Comparison of ENCODE assay signal across 7 cellular contexts in the genomic region with DNA sequence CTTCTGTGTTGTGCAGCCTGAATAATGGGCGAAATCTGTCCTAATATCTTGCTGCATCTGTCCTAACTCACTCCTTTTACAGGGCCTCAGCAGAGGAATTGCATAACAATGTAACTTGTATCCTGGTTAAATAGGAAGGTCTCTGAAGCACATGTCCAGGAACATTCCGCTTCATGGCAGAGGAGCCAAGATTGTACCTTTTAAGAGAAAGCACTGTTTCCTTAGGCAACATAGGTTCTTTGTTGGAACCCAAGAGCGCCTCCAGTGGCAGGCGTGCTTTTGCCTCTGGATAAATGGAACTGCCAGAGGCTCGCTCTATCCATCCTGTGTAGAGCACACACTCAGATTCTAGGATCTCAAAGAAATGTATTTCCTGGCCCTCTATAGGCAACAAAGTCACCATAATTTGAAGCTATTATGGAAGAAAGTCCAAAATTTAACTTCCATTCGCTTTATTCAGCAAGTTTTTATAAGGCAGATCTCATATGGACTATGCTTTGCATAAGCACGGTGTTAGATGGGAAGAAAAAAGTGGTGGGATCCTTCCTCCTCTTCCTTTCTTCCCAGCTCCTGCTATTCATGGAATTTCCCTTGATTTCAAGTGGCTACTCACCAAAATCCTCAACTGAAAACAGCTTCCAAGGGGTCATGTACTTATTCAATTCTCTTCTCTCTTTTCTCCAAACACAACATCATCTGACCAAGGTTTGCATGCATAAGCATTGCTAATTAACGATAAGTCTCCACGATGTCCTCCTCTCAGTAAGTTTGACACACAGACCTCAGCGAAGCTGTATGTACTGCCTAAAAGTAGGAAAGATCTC. TPM values are rescaled to one million over a fixed set of nuclear protein-coding genes. Genes with fewer than 3 reads are reported as not detected.
DNase-seq lines count a peak whose midpoint lies in the region; ATAC-seq and TF ChIP-seq lines count a peak whose summit lies in the region.

TSS of gene BLID (minus strand) at position 696 of the 824 bp plus-strand sequence. CDS start at position 403, 293 bp downstream.

- H3K36me3 ChIP-seq in heart left ventricle (no peaks in the 10 kb centered on the region), stomach (no peaks in the 10 kb centered on the region), Peyer's patch (no peaks in the 10 kb centered on the region)

- no peak within 1 kb of the TSS for H3K4me3 ChIP-seq in GM12875 (ENCODE audit: low read depth, low read length)
- H3K4me3 ChIP-seq in heart left ventricle, result no peak within 1 kb of the TSS
- H3K4me3 ChIP-seq in stomach, result no peak within 1 kb of the TSS
- H3K4me3 ChIP-seq in Peyer's patch, result no peak within 1 kb of the TSS

- ATAC-seq in SK-N-SH treated with all-trans-retinoic acid at 6 μM for 48 hours (peak; percentile 69), heart left ventricle (peak in 3 of 4 donors; percentile 36 to 55 (median 48)), GM18873 (IDR thresholded peaks at IDR 0.05; ENCODE audit: low FRiP score, unreplicated experiment) (no peak)

- H3K27ac ChIP-seq in heart left ventricle (no peak within 1 kb of the TSS), stomach (no peak within 1 kb of the TSS), Peyer's patch (no peak within 1 kb of the TSS)

- H3K27me3 ChIP-seq in heart left ventricle, result no peaks in the 10 kb centered on the region
- no peaks in the 10 kb centered on the region for H3K27me3 ChIP-seq in stomach
- H3K27me3 ChIP-seq in Peyer's patch, result no peaks in the 10 kb centered on the region

- intact Hi-C loops in heart left ventricle (cut with DNase I) (loop anchor here in 1 of 10 donors (5.0 kb wide), 1 partner anchor 72 kb away; no protein-coding TSS in a partner anchor), stomach (cut with DNase I; ENCODE audit: low total_unique reads) (no loop called here)

- DNase-seq in heart left ventricle, result peak in 1 of 5 donors; percentile 29
- peak; percentile 28 for DNase-seq in stomach
- DNase-seq in Peyer's patch, result no peak
- no peak for DNase-seq in epidermal melanocyte (ENCODE audit: insufficient read length, low spot score)

- no peak for TF ChIP-seq POLR2A in heart left ventricle (IDR thresholded peaks at IDR 0.05)
- no peak for TF ChIP-seq POLR2A in stomach (IDR thresholded peaks at IDR 0.05)
- no peak for TF ChIP-seq POLR2A in Peyer's patch (IDR thresholded peaks at IDR 0.05)

- H3K4me1 ChIP-seq in heart left ventricle (peaks cover 0 to 5% (median 0%) of the 10 kb centered on the region in 12 donors), stomach (no peaks in the 10 kb centered on the region), Peyer's patch (no peaks in the 10 kb centered on the region)

- H3K9me3 ChIP-seq in heart left ventricle (no peaks in the 10 kb centered on the region), stomach (no peaks in the 10 kb centered on the region), Peyer's patch (no peaks in the 10 kb centered on the region)

- no peak for TF ChIP-seq EP300 in stomach (IDR thresholded peaks at IDR 0.05)

- WGBS in heart left ventricle, 4 donors, result 73 to 87% (median 81%) methylated on average over 8 to 10 of the region's 10 CpGs
- WGBS in stomach, 5 donors, result 71 to 84% (median 74%) methylated on average over 9 to 10 of the region's 10 CpGs

- peak; percentile 54; the same call in 1 of the 2 replicates for TF ChIP-seq CTCF in GM12875 (IDR thresholded peaks at IDR 0.05; ENCODE audit: borderline replicate concordance, insufficient read depth, low read depth, low read length)
- TF ChIP-seq CTCF in heart left ventricle (IDR thresholded peaks at IDR 0.05), result peak; percentile 20 to 60 (median 37)
- TF ChIP-seq CTCF in stomach (IDR thresholded peaks at IDR 0.05), result peak in 1 of 7 experiments; percentile 22
- TF ChIP-seq CTCF in Peyer's patch (IDR thresholded peaks at IDR 0.05), result peak in 3 of 6 experiments; percentile 7 to 13 (median 12)

TF ChIP-seq in SK-N-SH treated with all-trans-retinoic acid at 6 μM for 48 hours, 23 proteins besides CTCF, POLR2A, EP300 and RAD21:
- no peak for TF ChIP-seq TCF4 (CRISPR knock-in tag; IDR thresholded peaks at IDR 0.05; ENCODE audit: borderline replicate concordance)
- TF ChIP-seq ESRRG (CRISPR knock-in tag; IDR thresholded peaks at IDR 0.05), result no peak
- TF ChIP-seq CSDC2 (CRISPR knock-in tag; IDR thresholded peaks at IDR 0.05), result no peak
- no peak for TF ChIP-seq ZNF8 (CRISPR knock-in tag; IDR thresholded peaks at IDR 0.05)
- no peak for TF ChIP-seq ZFP3 (CRISPR knock-in tag; IDR thresholded peaks at IDR 0.05)
- no peak for TF ChIP-seq CREB5 (CRISPR knock-in tag; IDR thresholded peaks at IDR 0.05; ENCODE audit: low read depth)
- TF ChIP-seq ZFP30 (CRISPR knock-in tag; IDR thresholded peaks at IDR 0.05), result no peak
- no peak for TF ChIP-seq BACH2 (CRISPR knock-in tag; IDR thresholded peaks at IDR 0.05; ENCODE audit: borderline replicate concordance)
- TF ChIP-seq ZNF70 (CRISPR knock-in tag; IDR thresholded peaks at IDR 0.05), result no peak
- no peak for TF ChIP-seq ARNTL (CRISPR knock-in tag; IDR thresholded peaks at IDR 0.05; ENCODE audit: borderline replicate concordance, low read depth)
- TF ChIP-seq OSR1 (CRISPR knock-in tag; IDR thresholded peaks at IDR 0.05), result no peak
- no peak for TF ChIP-seq RARB (CRISPR knock-in tag; IDR thresholded peaks at IDR 0.05)
- TF ChIP-seq SNAI2 (CRISPR knock-in tag; IDR thresholded peaks at IDR 0.05), result no peak
- TF ChIP-seq, protein P1, sequence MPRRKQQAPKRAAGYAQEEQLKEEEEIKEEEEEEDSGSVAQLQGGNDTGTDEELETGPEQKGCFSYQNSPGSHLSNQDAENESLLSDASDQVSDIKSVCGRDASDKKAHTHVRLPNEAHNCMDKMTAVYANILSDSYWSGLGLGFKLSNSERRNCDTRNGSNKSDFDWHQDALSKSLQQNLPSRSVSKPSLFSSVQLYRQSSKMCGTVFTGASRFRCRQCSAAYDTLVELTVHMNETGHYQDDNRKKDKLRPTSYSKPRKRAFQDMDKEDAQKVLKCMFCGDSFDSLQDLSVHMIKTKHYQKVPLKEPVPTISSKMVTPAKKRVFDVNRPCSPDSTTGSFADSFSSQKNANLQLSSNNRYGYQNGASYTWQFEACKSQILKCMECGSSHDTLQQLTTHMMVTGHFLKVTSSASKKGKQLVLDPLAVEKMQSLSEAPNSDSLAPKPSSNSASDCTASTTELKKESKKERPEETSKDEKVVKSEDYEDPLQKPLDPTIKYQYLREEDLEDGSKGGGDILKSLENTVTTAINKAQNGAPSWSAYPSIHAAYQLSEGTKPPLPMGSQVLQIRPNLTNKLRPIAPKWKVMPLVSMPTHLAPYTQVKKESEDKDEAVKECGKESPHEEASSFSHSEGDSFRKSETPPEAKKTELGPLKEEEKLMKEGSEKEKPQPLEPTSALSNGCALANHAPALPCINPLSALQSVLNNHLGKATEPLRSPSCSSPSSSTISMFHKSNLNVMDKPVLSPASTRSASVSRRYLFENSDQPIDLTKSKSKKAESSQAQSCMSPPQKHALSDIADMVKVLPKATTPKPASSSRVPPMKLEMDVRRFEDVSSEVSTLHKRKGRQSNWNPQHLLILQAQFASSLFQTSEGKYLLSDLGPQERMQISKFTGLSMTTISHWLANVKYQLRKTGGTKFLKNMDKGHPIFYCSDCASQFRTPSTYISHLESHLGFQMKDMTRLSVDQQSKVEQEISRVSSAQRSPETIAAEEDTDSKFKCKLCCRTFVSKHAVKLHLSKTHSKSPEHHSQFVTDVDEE (CRISPR knock-in tag; IDR thresholded peaks at IDR 0.05), result no peak
- TF ChIP-seq POU6F1 (CRISPR knock-in tag; IDR thresholded peaks at IDR 0.05; ENCODE audit: borderline replicate concordance, low read depth), result no peak

RNA-seq across cellular contexts. Expression of gene BLID, which starts in this region (rescaled TPM):
- not detected for total RNA-seq in heart left ventricle
- polyA plus RNA-seq in heart left ventricle, result not detected
- 1 to 10 TPM in 1 of 5 donors, not detected in 4; 3.1 TPM for total RNA-seq in stomach
- not detected for polyA plus RNA-seq in stomach
- total RNA-seq in Peyer's patch, result not detected

Comparison
In these comparisons a context has a peak if more than half of its experiments do, and no peak if none do; other contexts are left out.
1. Peak in ATAC-seq in heart left ventricle; RNA of the gene not detected or under 1 TPM.